In the genomic region with DNA sequence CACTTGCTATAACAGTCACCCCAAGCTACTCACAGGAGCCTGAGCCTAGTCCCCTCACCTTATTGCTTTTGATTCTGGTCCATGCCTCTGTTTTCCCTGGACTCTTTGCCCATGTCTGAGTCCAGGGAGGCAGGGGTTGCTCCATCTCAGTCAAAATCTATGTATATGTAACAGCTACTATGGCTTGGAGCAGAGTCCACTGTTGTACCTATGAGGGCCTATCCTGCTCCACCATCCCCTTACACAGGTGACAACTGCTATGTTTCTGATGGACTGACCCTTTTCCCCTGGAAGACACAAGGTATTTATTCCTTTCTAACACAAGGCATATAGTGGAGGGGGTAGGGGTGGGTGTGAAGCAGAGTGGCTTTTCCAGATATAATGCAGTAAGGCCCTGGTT, we compare ENCODE assay signal across 21 cellular contexts.
DNase-seq lines count a peak whose midpoint lies in the region; ATAC-seq, FAIRE-seq and TF ChIP-seq lines count a peak whose summit lies in the region.
"Had no signal": no experiment of that assay in that cellular context is flagged by ENCODE, and none has a peak within 500 bp of the region (broad histone marks: within the 10 kb centered on the region; RNA-seq: fewer than 3 reads in every experiment).

No MANE protein-coding gene starts in this region.

- H3K23ac ChIP-seq in neuronal stem cell (ENCODE audit: low read depth, low read length, poor library complexity) = no peak overlapping the region

- H2BK15ac ChIP-seq in neuronal stem cell (ENCODE audit: low read length) = no peak overlapping the region

- no peak overlapping the region for H2BK12ac ChIP-seq in neuronal stem cell (ENCODE audit: low read length)

- H3K9me3 ChIP-seq in DOHH2 (ENCODE audit: control insufficient read depth, insufficient read depth, low read length) (no peaks in the 10 kb centered on the region), neuronal stem cell (replicated peaks in 1 of 2; ENCODE audit: control insufficient read depth in 2 of 2, insufficient read depth in 1 of 2, low read depth in 1 of 2, low read length in 2 of 2) (no peaks in the 10 kb centered on the region)
- H3K9me3 ChIP-seq: A549, Caco-2 had no signal

- H3K27me3 ChIP-seq in DOHH2 (ENCODE audit: control insufficient read depth, low read length) (no peaks in the 10 kb centered on the region), neuronal stem cell (ENCODE audit: control insufficient read depth in 3 of 3, insufficient read depth in 3 of 3, low read depth in 1 of 3, low read length in 3 of 3) (peaks cover 0 to 12% (median 6%) of the 10 kb centered on the region in 3 experiments)
- H3K27me3 ChIP-seq: BLaER1 treated with 17β-estradiol and CSF1 and Interleukin-3, amounts not matched to agents 10 nM and 100 nM had no signal

- no peak overlapping the region for H2AK5ac ChIP-seq in neuronal stem cell (ENCODE audit: low read depth, low read length)

- H2BK120ac ChIP-seq in neuronal stem cell (ENCODE audit: low read depth, low read length) = no peak overlapping the region

- H3K36me3 ChIP-seq in DOHH2 (ENCODE audit: control insufficient read depth, low read length) = peaks cover 4% of the 10 kb centered on the region; the same call in 1 of the 2 replicates
- H3K36me3 ChIP-seq in neuronal stem cell (replicated peaks in 1 of 2; ENCODE audit: control insufficient read depth in 2 of 2, insufficient read depth in 2 of 2, low read length in 2 of 2) = no peaks in the 10 kb centered on the region
- H3K36me3 ChIP-seq: BLaER1 treated with 17β-estradiol and CSF1 and Interleukin-3, amounts not matched to agents 10 nM and 100 nM had no signal

- peak overlapping the region; percentile 10 for H3K9ac ChIP-seq in neuronal stem cell (ENCODE audit: low read depth, low read length, poor library complexity)
- H3K9ac ChIP-seq: BLaER1 treated with 17β-estradiol and CSF1 and Interleukin-3, amounts not matched to agents 10 nM and 100 nM had no signal

- H4K20me1 ChIP-seq in DOHH2 (ENCODE audit: control insufficient read depth, insufficient read depth, low read depth, low read length) = no peaks in the 10 kb centered on the region
- H4K20me1 ChIP-seq: BLaER1 treated with 17β-estradiol and CSF1 and Interleukin-3, amounts not matched to agents 10 nM and 100 nM had no signal

- DNase-seq in neuronal stem cell (ENCODE audit: low spot score) (no peak), urothelium cell line (ENCODE audit: low spot score) (no peak)
- DNase-seq: AML-193; Caco-2; Calu3; CD4-positive, alpha-beta T cell; CD8-positive, alpha-beta T cell; DMS79 treated with DMSO at 0.1 percent for 48 hours; EL; GDM1 had no signal

- H3K4ac ChIP-seq in neuronal stem cell (ENCODE audit: low read length) = no peak overlapping the region

- no peak overlapping the region for H4K8ac ChIP-seq in neuronal stem cell (ENCODE audit: low read depth, low read length)

- no peak for TF ChIP-seq CTCF in DOHH2 (IDR thresholded peaks at IDR 0.05; ENCODE audit: low read depth, low read length, poor library complexity, severe bottlenecking)

- H3K18ac ChIP-seq in neuronal stem cell (ENCODE audit: low read length) = no peak overlapping the region

- H2AFZ ChIP-seq in neuronal stem cell (ENCODE audit: low read length) = no peak overlapping the region

- peaks cover 19% of the 10 kb centered on the region for H3F3A ChIP-seq in DOHH2 (ENCODE audit: control insufficient read depth, insufficient read depth)

- no peak overlapping the region for H2BK5ac ChIP-seq in neuronal stem cell (ENCODE audit: low read length)

- H3K4me3 ChIP-seq in DOHH2 (ENCODE audit: low read length) = no peak overlapping the region; the same call in 1 of the 2 replicates
- H3K4me3 ChIP-seq in neuronal stem cell (ENCODE audit: low read length in 2 of 2) = no peak overlapping the region
- H3K4me3 ChIP-seq: A549; BLaER1 treated with 17β-estradiol and CSF1 and Interleukin-3, amounts not matched to agents 10 nM and 100 nM; GM12878 had no signal

- ATAC-seq in HG02885 (IDR thresholded peaks at IDR 0.05; ENCODE audit: poor library complexity, unreplicated experiment) (no peak), GM21717 (IDR thresholded peaks at IDR 0.05; ENCODE audit: unreplicated experiment) (no peak)
- ATAC-seq: A549; CD8-positive, alpha-beta T cell; GM12878 had no signal

- no peaks in the 10 kb centered on the region for H3K79me2 ChIP-seq in DOHH2 (ENCODE audit: control insufficient read depth, low read length)

- no peak overlapping the region for H3K14ac ChIP-seq in neuronal stem cell (ENCODE audit: low read length)

- H3K27ac ChIP-seq in DOHH2 (ENCODE audit: low read depth, low read length) (no peak overlapping the region), neuronal stem cell (replicated peaks; ENCODE audit: low read length) (no peak overlapping the region)
- H3K27ac ChIP-seq: 22Rv1; A549; BLaER1 treated with 17β-estradiol and CSF1 and Interleukin-3, amounts not matched to agents 10 nM and 100 nM; C4-2B had no signal

- H3K4me2 ChIP-seq in DOHH2 (ENCODE audit: low read length) (peak overlapping the region; percentile 46), neuronal stem cell (ENCODE audit: insufficient read depth, low read length, poor library complexity, severe bottlenecking) (no peak overlapping the region)
- H3K4me2 ChIP-seq: A549 had no signal

- no peaks in the 10 kb centered on the region for H3K9me2 ChIP-seq in DOHH2 (replicated peaks; ENCODE audit: control insufficient read depth, low read length)

- peak; percentile 23 for FAIRE-seq in urothelium cell line (lab: Jason Lieb, UNC)
- FAIRE-seq: A549, D721Med, GM12878, GM12892, GM18507 had no signal

- no peaks in the 10 kb centered on the region for H3K79me1 ChIP-seq in neuronal stem cell (ENCODE audit: low read depth, low read length)

- peaks cover 69% of the 10 kb centered on the region for H3K4me1 ChIP-seq in DOHH2 (ENCODE audit: control insufficient read depth, low read length)
- peaks cover 0 to 7% of the 10 kb centered on the region in 2 donors for H3K4me1 ChIP-seq in neuronal stem cell (ENCODE audit: control insufficient read depth in 2 of 2, insufficient read depth in 1 of 2, low read depth in 1 of 2, low read length in 2 of 2)
- H3K4me1 ChIP-seq: A549, Caco-2 had no signal

- no peak overlapping the region for H4K91ac ChIP-seq in neuronal stem cell (ENCODE audit: low read depth, low read length, poor library complexity)
